Comparison of ENCODE assay signal across 16 cellular contexts in the genomic region with DNA sequence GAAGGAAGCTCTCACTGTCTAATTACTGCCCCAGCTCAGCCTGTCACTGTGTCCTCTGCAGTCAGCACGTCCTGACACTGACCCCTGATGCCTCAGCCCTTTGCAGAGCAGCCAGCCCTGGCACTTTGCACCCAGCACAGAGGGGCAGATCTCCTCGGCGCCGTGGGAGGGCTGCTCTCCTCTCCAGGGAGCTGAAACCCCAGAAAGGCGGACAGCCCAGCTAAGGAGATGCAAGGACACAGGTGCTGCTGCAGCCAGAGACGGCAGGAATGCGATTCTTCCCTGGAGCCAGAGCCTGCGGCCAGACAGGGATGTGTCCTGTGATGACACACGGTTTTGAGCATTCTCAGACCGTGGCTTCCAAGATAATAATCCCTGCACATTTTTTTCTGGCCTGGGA. TPM values are rescaled to one million over a fixed set of nuclear protein-coding genes. Genes with fewer than 3 reads are reported as not detected.
"Had no signal": no experiment of that assay in that cellular context is flagged by ENCODE, and none has a peak within 500 bp of the region (broad histone marks: within the 10 kb centered on the region; RNA-seq: fewer than 3 reads in every experiment).

No MANE protein-coding gene starts in this region.

- DNase-seq: activated CD4-positive, alpha-beta T cell treated with anti-CD3 and anti-CD28 coated beads, Interleukin-2, amount 50 U/mL, for 4 hours; activated gamma-delta T cell; activated T-cell treated with anti-CD3 and anti-CD28 coated beads, Interleukin-2, amount 50 U/mL, for 48 hours; amygdala; brain microvascular endothelial cell; hippocampal formation; kidney glomerular epithelial cell; pancreas; retina; stimulated activated CD4-positive, alpha-beta T cell treated with anti-CD3 and anti-CD28 coated beads, Interleukin-4, amount 100 ng/mL, for 4 hours; stomach had no signal

- FAIRE-seq: pancreas, TTC549 had no signal

RNA-seq across cellular contexts. Expression of a gene that starts 34.5 kb away (rescaled TPM):
- total RNA-seq: epithelial cell of proximal tubule, lower leg skin, mesenteric fat pad, stomach, urinary bladder had no signal
- polyA plus RNA-seq: stomach, urinary bladder had no signal
